ENCODE assay signal across 1 cellular context in genomic region chr1:93972341-93972740, GRCh38.
TF ChIP-seq lines count a peak whose summit lies in the region.

No MANE protein-coding gene starts in this region.

TF ChIP-seq in GM23338, 12 proteins besides CTCF, POLR2A, EP300 and RAD21 (continued from another document):
- TF ChIP-seq ETS1 (IDR thresholded peaks at IDR 0.05) (no peak), POLR2AphosphoS5 (IDR thresholded peaks at IDR 0.05; ENCODE audit: low read depth) (no peak), ZNF331 (CRISPR knock-in tag; IDR thresholded peaks at IDR 0.05; ENCODE audit: low read depth) (no peak), REST (IDR thresholded peaks at IDR 0.05; ENCODE audit: unreplicated experiment) (no peak)
TF ChIP-seq in GM23338: peak in this region for 0.
